16 cellular contexts compared by ENCODE assay signal in the genomic region with DNA sequence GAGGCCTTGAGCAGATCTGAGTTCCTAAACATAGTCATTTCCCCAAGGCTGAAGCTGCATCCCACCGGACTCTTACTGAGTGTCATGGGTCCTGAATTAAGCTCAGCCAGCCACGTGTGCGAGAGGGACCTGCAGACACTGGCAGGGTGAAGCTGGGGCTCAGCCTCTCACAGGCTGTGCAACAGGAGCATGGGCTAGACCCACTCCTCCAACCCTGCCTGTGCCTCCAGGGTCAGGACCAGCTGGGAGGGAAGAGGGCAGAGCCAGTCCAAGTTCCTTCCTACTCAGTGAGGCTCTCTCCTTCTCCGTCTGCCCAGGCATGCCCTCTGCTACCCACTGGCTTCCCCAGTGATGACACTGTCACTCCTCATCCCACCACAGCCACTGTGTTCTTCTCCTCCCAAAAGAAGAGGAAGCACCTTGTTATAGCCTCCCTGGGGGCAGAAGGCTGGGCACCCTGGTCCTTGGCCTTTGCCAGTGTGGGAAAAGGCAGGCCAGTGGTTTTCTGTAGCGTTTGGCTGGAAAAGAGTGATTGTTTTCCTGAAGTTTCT.
"Had no signal": no experiment of that assay in that cellular context is flagged by ENCODE, and none has a peak within 500 bp of the region (broad histone marks: within the 10 kb centered on the region; RNA-seq: fewer than 3 reads in every experiment).

No MANE protein-coding gene starts in this region.

- ATAC-seq: activated CD8-positive, alpha-beta T cell treated with anti-CD3 and anti-CD28 coated beads for 36 hours; naive thymus-derived CD4-positive, alpha-beta T cell; psoas muscle; right cardiac atrium had no signal

- H3K27ac ChIP-seq: esophagus squamous epithelium, ovary, psoas muscle, skin epidermis, thoracic aorta had no signal

- H3K4me3 ChIP-seq: esophagus squamous epithelium, ovary, psoas muscle, skin epidermis, thoracic aorta had no signal

- DNase-seq: activated B cell treated with CpG ODN at 0.5 μM for 24 hours; activated CD4-positive, alpha-beta T cell treated with anti-CD3 and anti-CD28 coated beads, Interleukin-2, amount 10 ng/mL, durations not matched to agents 24 days and 14 days; activated CD8-positive, alpha-beta T cell treated with anti-CD3 and anti-CD28 coated beads for 36 hours; activated naive CD4-positive, alpha-beta T cell treated with anti-CD3 and anti-CD28 coated beads, Interleukin-2, amount 50 U/mL, for 16 hours; activated T-cell treated with anti-CD3 and anti-CD28 coated beads, Interleukin-2, amount 50 U/mL, for 1 hour; effector CD8-positive, alpha-beta T cell; esophagus squamous epithelium; mesenchymal stem cell; naive thymus-derived CD4-positive, alpha-beta T cell; ovary; psoas muscle; right cardiac atrium; stimulated activated CD4-positive, alpha-beta T cell treated with anti-CD3 and anti-CD28 coated beads, Interleukin-15, amount 100 ng/mL, for 24 hours; stimulated activated CD4-positive, alpha-beta T cell treated with anti-CD3 and anti-CD28 coated beads, Interleukin-2, amount 100 ng/mL, for 48 hours had no signal

- H3K4me1 ChIP-seq: esophagus squamous epithelium, psoas muscle had no signal

- H3K27me3 ChIP-seq: esophagus squamous epithelium, ovary had no signal

- H3K9me3 ChIP-seq: esophagus squamous epithelium, ovary, psoas muscle, thoracic aorta had no signal

- H3K36me3 ChIP-seq: esophagus squamous epithelium, ovary, thoracic aorta had no signal
